In genomic region chr5:171310816-171311697, GRCh38 we compare ENCODE assay signal across 9 cellular contexts. TPM values are rescaled to one million over a fixed set of nuclear protein-coding genes. Genes with fewer than 3 reads are reported as not detected.
A peak's percentile ranks its signal among the peaks of the same experiment; 100 is the strongest.
DNase-seq lines count a peak whose midpoint lies in the region; ATAC-seq and TF ChIP-seq lines count a peak whose summit lies in the region.
"Had no signal": no experiment of that assay in that cellular context is flagged by ENCODE, and none has a peak within 500 bp of the region (broad histone marks: within the 10 kb centered on the region; RNA-seq: fewer than 3 reads in every experiment).

No MANE protein-coding gene starts in this region.

- CTCF ChIA-PET in WTC11 (lab: Charles Lee), result interaction anchor here (1.4 kb wide), 1 partner anchor 104 kb away, joined by 3 read pairs; no protein-coding TSS in a partner anchor

- WGBS in heart left ventricle, 4 donors, result 1 to 2% (median 2%) methylated on average over 41 to 78 of the region's 78 CpGs

- H3K27me3 ChIP-seq in heart left ventricle (peaks cover 82 to 100% (median 98%) of the 10 kb centered on the region in 9 donors), right atrium auricular region (peaks cover 77 to 92% of the 10 kb centered on the region in 2 donors)

- H3K27ac Mint-ChIP-seq in WTC11, result no peak overlapping the region

- no peak overlapping the region for H3K27ac ChIP-seq in heart left ventricle
- H3K27ac ChIP-seq in right atrium auricular region, result no peak overlapping the region

- H3K9me3 Mint-ChIP-seq in WTC11, result no peaks in the 10 kb centered on the region

- no peaks in the 10 kb centered on the region for H3K9me3 ChIP-seq in heart left ventricle
- no peaks in the 10 kb centered on the region for H3K9me3 ChIP-seq in right atrium auricular region

- POLR2A ChIA-PET in WTC11 (lab: Charles Lee), result no interaction called here

- TF ChIP-seq CTCF in heart left ventricle (IDR thresholded peaks at IDR 0.05) (no peak), right atrium auricular region (IDR thresholded peaks at IDR 0.05) (no peak), WTC11 (IDR thresholded peaks at IDR 0.05) (no peak)

- H3K4me3 Mint-ChIP-seq in WTC11, result peak overlapping the region; percentile 55

- peak in 2 of 4 donors; percentile 32 for ATAC-seq in heart left ventricle
- peak; percentile 3 for ATAC-seq in WTC11

- peak overlapping the region in 9 of 12 donors; percentile 2 to 44 (median 31) for H3K4me3 ChIP-seq in heart left ventricle
- peak overlapping the region in 1 of 2 donors; percentile 14 for H3K4me3 ChIP-seq in right atrium auricular region

- intact Hi-C loops in heart left ventricle (cut with DNase I), result no loop called here

- H3K36me3 ChIP-seq in heart left ventricle, result no peaks in the 10 kb centered on the region
- H3K36me3 ChIP-seq in right atrium auricular region, result no peaks in the 10 kb centered on the region

- H3K4me1 ChIP-seq in heart left ventricle (peaks cover 0 to 68% (median 44%) of the 10 kb centered on the region in 12 donors), right atrium auricular region (peaks cover 0 to 66% of the 10 kb centered on the region in 2 donors)

- peaks cover 46% of the 10 kb centered on the region for H3K4me1 Mint-ChIP-seq in WTC11

- no peak for TF ChIP-seq POLR2A in heart left ventricle (IDR thresholded peaks at IDR 0.05)

- DNase-seq in heart left ventricle (no peak), right atrium auricular region (ENCODE audit: low spot score) (no peak), WTC11 (ENCODE audit: low spot score) (peak; percentile 65), islet precursor cell (peak; percentile 74), cerebellum (ENCODE audit: low spot score) (no peak), NCI-H1048 (lab: John Stamatoyannopoulos, UW) (no peak), HuH-7.5 (ENCODE audit: low spot score) (no peak)
- DNase-seq in central memory CD4-positive, alpha-beta T cell, result no peak
- DNase-seq: SW 1271 had no signal

- H3K27me3 Mint-ChIP-seq in WTC11 (ENCODE audit: low read depth), result peaks cover 98% of the 10 kb centered on the region

- no peaks in the 10 kb centered on the region for H3K36me3 Mint-ChIP-seq in WTC11

TF ChIP-seq in WTC11, 78 proteins besides CTCF, POLR2A, EP300 and RAD21 (continues in another document):
- TF ChIP-seq MYBL2 (CRISPR knock-in tag; IDR thresholded peaks at IDR 0.05), result 0 out of 2 replicates have a peak, but pooled peaks have one; percentile 35
- no peak for TF ChIP-seq ARID4B (CRISPR knock-in tag; IDR thresholded peaks at IDR 0.05; ENCODE audit: borderline replicate concordance)
- 0 out of 2 replicates have a peak, but pooled peaks have one; percentile 2 for TF ChIP-seq ZNF317 (CRISPR knock-in tag; IDR thresholded peaks at IDR 0.05; ENCODE audit: borderline replicate concordance, low read depth)
- TF ChIP-seq FOXP1 (CRISPR knock-in tag; IDR thresholded peaks at IDR 0.05; ENCODE audit: borderline replicate concordance), result 0 out of 2 replicates have a peak, but pooled peaks have one; percentile 58
- peak; percentile 90; the same call in 1 of the 2 replicates for TF ChIP-seq MAX (CRISPR knock-in tag; IDR thresholded peaks at IDR 0.05)
- TF ChIP-seq FOXK1 (CRISPR knock-in tag; IDR thresholded peaks at IDR 0.05), result peak; percentile 25; the same call in 1 of the 2 replicates
- peak; percentile 46; the same call in 1 of the 2 replicates for TF ChIP-seq ZNF281 (CRISPR knock-in tag; IDR thresholded peaks at IDR 0.05)
- TF ChIP-seq, protein P1, sequence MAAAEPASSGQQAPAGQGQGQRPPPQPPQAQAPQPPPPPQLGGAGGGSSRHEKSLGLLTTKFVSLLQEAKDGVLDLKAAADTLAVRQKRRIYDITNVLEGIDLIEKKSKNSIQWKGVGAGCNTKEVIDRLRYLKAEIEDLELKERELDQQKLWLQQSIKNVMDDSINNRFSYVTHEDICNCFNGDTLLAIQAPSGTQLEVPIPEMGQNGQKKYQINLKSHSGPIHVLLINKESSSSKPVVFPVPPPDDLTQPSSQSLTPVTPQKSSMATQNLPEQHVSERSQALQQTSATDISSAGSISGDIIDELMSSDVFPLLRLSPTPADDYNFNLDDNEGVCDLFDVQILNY (CRISPR knock-in tag; IDR thresholded peaks at IDR 0.05), result peak; percentile 40; the same call in 1 of the 2 replicates
- no peak for TF ChIP-seq GTF2I (CRISPR knock-in tag; conservative IDR thresholded peaks at IDR 0.05)
- TF ChIP-seq NFE2L1 (CRISPR knock-in tag; IDR thresholded peaks at IDR 0.05), result 0 out of 2 replicates have a peak, but pooled peaks have one; percentile 45
- TF ChIP-seq ATF1 (CRISPR knock-in tag; IDR thresholded peaks at IDR 0.05), result no peak

RNA-seq across cellular contexts. Expression of gene TLX3, which starts 2.0 kb away (rescaled TPM):
- total RNA-seq in heart left ventricle (under 1 TPM in 1 of 9 donors, not detected in 8; 0.15 TPM), right atrium auricular region (not detected), WTC11 (2021) (0.11 to 0.16 TPM in 2 of 3 replicates, not detected in the other), cerebellum (5.2 TPM)
- polyA plus RNA-seq in heart left ventricle, result not detected

Comparison
In these comparisons a context has a peak if more than half of its experiments do, and no peak if none do; other contexts are left out.
1. DNase-seq: peak in WTC11 (single experiment) and islet precursor cell (single experiment); none in heart left ventricle (0 of 5), right atrium auricular region (single experiment), central memory CD4-positive, alpha-beta T cell (single experiment), cerebellum (single experiment), NCI-H1048 (single experiment) and HuH-7.5 (single experiment).